ENCODE assay signal across 27 cellular contexts in genomic region chr3:114496466-114496865, GRCh38.
DNase-seq lines count a peak whose midpoint lies in the region; ATAC-seq, FAIRE-seq and TF ChIP-seq lines count a peak whose summit lies in the region.
"Had no signal": no experiment of that assay in that cellular context is flagged by ENCODE, and none has a peak within 500 bp of the region (broad histone marks: within the 10 kb centered on the region; RNA-seq: fewer than 3 reads in every experiment).

No MANE protein-coding gene starts in this region.

- peak overlapping the region; percentile 3; the same call in 1 of the 2 replicates for H3K4me3 Mint-ChIP-seq in HFFc6
- no peak overlapping the region for H3K4me3 Mint-ChIP-seq in astrocyte (ENCODE audit: unreplicated experiment)
- no peak overlapping the region for H3K4me3 Mint-ChIP-seq in activated naive CD8-positive, alpha-beta T cell treated with anti-CD3 and anti-CD28 coated beads, Interleukin-2, amount 50 U/mL, for 24 hours
- H3K4me3 Mint-ChIP-seq: activated CD4-positive, alpha-beta T cell treated with anti-CD3 and anti-CD28 coated beads for 36 hours; activated T-cell treated with anti-CD3 and anti-CD28 coated beads, Interleukin-2, amount 50 U/mL, for 24 hours; CD8-positive, alpha-beta T cell; T-helper 1 cell treated with Interleukin-12 subunit alpha and Interleukin-12 subunit beta and Interleukin-4 antibody, amounts not matched to agents 30 μg/mL and 1 μg/mL, for 36 hours had no signal

- no peaks in the 10 kb centered on the region for H3F3A ChIP-seq in smooth muscle cell (ENCODE audit: low read depth)

- H3K27ac Mint-ChIP-seq in HFFc6: peak overlapping the region; percentile 68
- peak overlapping the region; percentile 36 for H3K27ac Mint-ChIP-seq in astrocyte (ENCODE audit: unreplicated experiment)
- H3K27ac Mint-ChIP-seq in activated naive CD8-positive, alpha-beta T cell treated with anti-CD3 and anti-CD28 coated beads, Interleukin-2, amount 50 U/mL, for 24 hours: no peak overlapping the region
- H3K27ac Mint-ChIP-seq: activated CD4-positive, alpha-beta T cell treated with anti-CD3 and anti-CD28 coated beads for 36 hours; activated T-cell treated with anti-CD3 and anti-CD28 coated beads, Interleukin-2, amount 50 U/mL, for 24 hours; CD8-positive, alpha-beta T cell; T-helper 1 cell treated with Interleukin-12 subunit alpha and Interleukin-12 subunit beta and Interleukin-4 antibody, amounts not matched to agents 30 μg/mL and 1 μg/mL, for 36 hours had no signal

- H3K4me3 ChIP-seq in astrocyte (ENCODE audit: insufficient read depth, low read depth, low read length) (no peak overlapping the region), mesodermal cell (ENCODE audit: extremely low read depth, insufficient read depth, low read length, poor library complexity, severe bottlenecking) (no peak overlapping the region), smooth muscle cell (no peak overlapping the region)
- H3K4me3 ChIP-seq: esophagus squamous epithelium, SJSA1, tibial nerve had no signal

- H3K9me3 Mint-ChIP-seq in HFFc6: no peaks in the 10 kb centered on the region
- H3K9me3 Mint-ChIP-seq in astrocyte (ENCODE audit: unreplicated experiment): no peaks in the 10 kb centered on the region
- H3K9me3 Mint-ChIP-seq in activated naive CD8-positive, alpha-beta T cell treated with anti-CD3 and anti-CD28 coated beads, Interleukin-2, amount 50 U/mL, for 24 hours: peaks cover 3% of the 10 kb centered on the region
- H3K9me3 Mint-ChIP-seq: activated T-cell treated with anti-CD3 and anti-CD28 coated beads, Interleukin-2, amount 50 U/mL, for 24 hours; CD8-positive, alpha-beta T cell; T-helper 1 cell treated with Interleukin-12 subunit alpha and Interleukin-12 subunit beta and Interleukin-4 antibody, amounts not matched to agents 30 μg/mL and 1 μg/mL, for 36 hours had no signal

- H3K27me3 Mint-ChIP-seq in HFFc6 (ENCODE audit: insufficient read depth): no peaks in the 10 kb centered on the region
- no peaks in the 10 kb centered on the region for H3K27me3 Mint-ChIP-seq in astrocyte (ENCODE audit: low read depth, unreplicated experiment)
- H3K27me3 Mint-ChIP-seq in activated naive CD8-positive, alpha-beta T cell treated with anti-CD3 and anti-CD28 coated beads, Interleukin-2, amount 50 U/mL, for 24 hours: peaks cover 3% of the 10 kb centered on the region

- H3K36me3 ChIP-seq in astrocyte (ENCODE audit: insufficient read depth, low read length): no peaks in the 10 kb centered on the region
- no peaks in the 10 kb centered on the region for H3K36me3 ChIP-seq in mesodermal cell (ENCODE audit: control insufficient read depth, insufficient read depth, low read length)
- H3K36me3 ChIP-seq in smooth muscle cell (ENCODE audit: low read depth): no peaks in the 10 kb centered on the region
- H3K36me3 ChIP-seq: esophagus squamous epithelium had no signal

- H3K79me2 ChIP-seq in astrocyte (ENCODE audit: insufficient read depth, low read length) (peaks cover 5% of the 10 kb centered on the region), smooth muscle cell (ENCODE audit: low read depth) (no peaks in the 10 kb centered on the region)

- no peaks in the 10 kb centered on the region for H4K20me1 ChIP-seq in astrocyte (ENCODE audit: insufficient read depth, low read length)
- H4K20me1 ChIP-seq in smooth muscle cell (ENCODE audit: low read depth): no peaks in the 10 kb centered on the region

- ATAC-seq in activated naive CD8-positive, alpha-beta T cell treated with anti-CD3 and anti-CD28 coated beads, Interleukin-2, amount 50 U/mL, for 24 hours: no peak
- ATAC-seq: activated CD4-positive, alpha-beta T cell treated with anti-CD3 and anti-CD28 coated beads for 36 hours; CD8-positive, alpha-beta T cell; Panc1; stimulated activated naive CD8-positive, alpha-beta T cell treated with anti-CD3 and anti-CD28 coated beads, Interleukin-15, Interleukin-2, amounts not matched to agents 100 U/mL and 50 U/mL, for 24 hours had no signal

- no peak for FAIRE-seq in astrocyte (lab: Jason Lieb, UNC)
- FAIRE-seq: G401.6 had no signal

- no peak overlapping the region for H3K9ac ChIP-seq in astrocyte (ENCODE audit: low read length)
- H3K9ac ChIP-seq in smooth muscle cell (ENCODE audit: low read depth): no peak overlapping the region

- no peaks in the 10 kb centered on the region for H3K27me3 ChIP-seq in astrocyte (ENCODE audit: insufficient read depth, low read length)
- H3K27me3 ChIP-seq in smooth muscle cell (ENCODE audit: low read depth): no peaks in the 10 kb centered on the region
- H3K27me3 ChIP-seq: esophagus squamous epithelium, SJSA1, tibial nerve had no signal

- H3K4me1 Mint-ChIP-seq in HFFc6 (ENCODE audit: low read depth) (peaks cover 62% of the 10 kb centered on the region), astrocyte (ENCODE audit: low read depth, unreplicated experiment) (peaks cover 60% of the 10 kb centered on the region)
- peaks cover 32% of the 10 kb centered on the region for H3K4me1 Mint-ChIP-seq in activated naive CD8-positive, alpha-beta T cell treated with anti-CD3 and anti-CD28 coated beads, Interleukin-2, amount 50 U/mL, for 24 hours

- H3K36me3 Mint-ChIP-seq in HFFc6 (ENCODE audit: low read depth): no peaks in the 10 kb centered on the region
- H3K36me3 Mint-ChIP-seq in astrocyte (ENCODE audit: low read depth, unreplicated experiment): no peaks in the 10 kb centered on the region
- peaks cover 2% of the 10 kb centered on the region for H3K36me3 Mint-ChIP-seq in activated naive CD8-positive, alpha-beta T cell treated with anti-CD3 and anti-CD28 coated beads, Interleukin-2, amount 50 U/mL, for 24 hours (ENCODE audit: low read depth)

- no peaks in the 10 kb centered on the region for H3K9me3 ChIP-seq in astrocyte (ENCODE audit: insufficient read depth, low read depth, low read length)
- H3K9me3 ChIP-seq in mesodermal cell (ENCODE audit: control insufficient read depth, low read length): no peaks in the 10 kb centered on the region
- H3K9me3 ChIP-seq in smooth muscle cell (replicated peaks; ENCODE audit: low read depth): no peaks in the 10 kb centered on the region
- H3K9me3 ChIP-seq: esophagus squamous epithelium, SJSA1, tibial nerve had no signal

- TF ChIP-seq CTCF in HFFc6 (IDR thresholded peaks at IDR 0.05): no peak
- no peak for TF ChIP-seq CTCF in astrocyte (IDR thresholded peaks at IDR 0.05; ENCODE audit: insufficient read depth, low read depth, low read length)
- TF ChIP-seq CTCF in smooth muscle cell (IDR thresholded peaks at IDR 0.05; ENCODE audit: borderline replicate concordance, insufficient read depth, poor library complexity, severe bottlenecking): no peak

- H3K27ac ChIP-seq in astrocyte (ENCODE audit: low read depth, low read length) (peak overlapping the region; percentile 37), mesodermal cell (ENCODE audit: low read depth, low read length, severe bottlenecking) (peak overlapping the region; percentile 6), smooth muscle cell (ENCODE audit: low read depth) (peak overlapping the region; percentile 54)
- H3K27ac ChIP-seq: esophagus squamous epithelium, SJSA1 had no signal

- H3K4me1 ChIP-seq in astrocyte (ENCODE audit: insufficient read depth, low read length): peaks cover 54% of the 10 kb centered on the region
- peaks cover 38% of the 10 kb centered on the region for H3K4me1 ChIP-seq in mesodermal cell (ENCODE audit: control insufficient read depth, insufficient read depth, low read length, poor library complexity, severe bottlenecking)
- peaks cover 6% of the 10 kb centered on the region for H3K4me1 ChIP-seq in smooth muscle cell (ENCODE audit: low read depth)

- peak overlapping the region; percentile 46 for H3K4me2 ChIP-seq in astrocyte (ENCODE audit: low read length)
- no peak overlapping the region for H3K4me2 ChIP-seq in smooth muscle cell

- H2AFZ ChIP-seq in astrocyte (ENCODE audit: low read depth, low read length) (no peak overlapping the region), smooth muscle cell (ENCODE audit: low read depth) (no peak overlapping the region)

- DNase-seq in HFFc6 (no peak), astrocyte (ENCODE audit: low read depth) (no peak), smooth muscle cell (lab: John Stamatoyannopoulos, UW; ENCODE audit: unreplicated experiment) (no peak), NOMO-1 (lab: John Stamatoyannopoulos, UW; ENCODE audit: unreplicated experiment in 2 of 2) (no peak), LoVo (ENCODE audit: low spot score) (no peak)
- no peak for DNase-seq in activated naive CD8-positive, alpha-beta T cell treated with anti-CD3 and anti-CD28 coated beads, Interleukin-2, amount 50 U/mL, for 24 hours
- DNase-seq: activated CD4-positive, alpha-beta T cell treated with anti-CD3 and anti-CD28 coated beads for 36 hours; activated CD8-positive, alpha-beta memory T cell treated with anti-CD3 and anti-CD28 coated beads for 24 hours; activated gamma-delta T cell treated with Interleukin-2 at 50 U/mL for 16 hours; activated T-cell treated with anti-CD3 and anti-CD28 coated beads, Interleukin-2, amount 50 U/mL, for 24 hours; CD8-positive, alpha-beta T cell; cortex of kidney; esophagus squamous epithelium; Karpas-422; NCI-H187; NCI-H2171 treated with DMSO at 0.1 percent for 48 hours; NCI-H524 treated with DMSO at 0.1 percent for 48 hours; NK-92 treated with Interleukin-12 subunit alpha and Interleukin-12 subunit beta, amount 100 ng/mL, for 24 hours; occipital lobe; stimulated activated CD4-positive, alpha-beta T cell treated with anti-CD3 and anti-CD28 coated beads, Interleukin-15, amount 100 ng/mL, for 24 hours; stimulated activated naive CD8-positive, alpha-beta T cell treated with anti-CD3 and anti-CD28 coated beads, Interleukin-15, Interleukin-2, amounts not matched to agents 100 U/mL and 50 U/mL, for 24 hours had no signal

- WGBS in mesodermal cell (ENCODE audit: insufficient coverage in 2 of 2), 2 experiments: 92 to 100% methylated on average over 1 to 2 of the region's 3 CpGs
- WGBS in smooth muscle cell (ENCODE audit: low lambda C conversion rate): 90% methylated on average over 3 of the region's 3 CpGs
